In genomic region chr10:100008708-100009282, GRCh38 we compare ENCODE assay signal across 8 cellular contexts. TPM values are rescaled to one million over a fixed set of nuclear protein-coding genes. Genes with fewer than 3 reads are reported as not detected.
DNase-seq lines count a peak whose midpoint lies in the region; ATAC-seq and TF ChIP-seq lines count a peak whose summit lies in the region.

No MANE protein-coding gene starts in this region.

- no peak for ATAC-seq in activated CD8-positive, alpha-beta memory T cell treated with anti-CD3 and anti-CD28 coated beads, Interleukin-2, amount 10 ng/mL, durations not matched to agents 7 days and 5 days
- ATAC-seq in left lung (peak; percentile 11), HG02885 (IDR thresholded peaks at IDR 0.05; ENCODE audit: poor library complexity, unreplicated experiment) (no peak)

- CTCF ChIA-PET in activated CD8-positive, alpha-beta memory T cell treated with anti-CD3 and anti-CD28 coated beads, Interleukin-2, amount 10 ng/mL, durations not matched to agents 7 days and 5 days (lab: Charles Lee): interaction anchor here (1.0 to 4.4 kb wide), 18 partner anchors 10 to 276 kb away, joined by 3 to 72 read pairs (median 7); partner anchors contain the start of gene CUTC

- no peaks in the 10 kb centered on the region for H3K9me3 ChIP-seq in left lung
- no peaks in the 10 kb centered on the region for H3K9me3 ChIP-seq in thyroid gland

- peaks cover 8 to 54% of the 10 kb centered on the region in 2 donors for H3K4me1 ChIP-seq in left lung
- H3K4me1 ChIP-seq in thyroid gland: peaks cover 19% of the 10 kb centered on the region in 2 donors

- no peak overlapping the region for H3K27ac Mint-ChIP-seq in activated CD8-positive, alpha-beta memory T cell treated with anti-CD3 and anti-CD28 coated beads, Interleukin-2, amount 10 ng/mL, durations not matched to agents 7 days and 5 days
- no peak overlapping the region for H3K27ac Mint-ChIP-seq in activated naive CD8-positive, alpha-beta T cell treated with anti-CD3 and anti-CD28 coated beads for 36 hours

- H3K36me3 ChIP-seq in left lung (no peaks in the 10 kb centered on the region), thyroid gland (no peaks in the 10 kb centered on the region)

- no peaks in the 10 kb centered on the region for H3K36me3 Mint-ChIP-seq in activated CD8-positive, alpha-beta memory T cell treated with anti-CD3 and anti-CD28 coated beads, Interleukin-2, amount 10 ng/mL, durations not matched to agents 7 days and 5 days
- H3K36me3 Mint-ChIP-seq in activated naive CD8-positive, alpha-beta T cell treated with anti-CD3 and anti-CD28 coated beads for 36 hours: no peaks in the 10 kb centered on the region

- no peaks in the 10 kb centered on the region for H3K27me3 ChIP-seq in left lung
- H3K27me3 ChIP-seq in thyroid gland: no peaks in the 10 kb centered on the region

- TF ChIP-seq CTCF in left lung (IDR thresholded peaks at IDR 0.05): no peak
- no peak for TF ChIP-seq CTCF in thyroid gland (IDR thresholded peaks at IDR 0.05)

- no peaks in the 10 kb centered on the region for H3K9me3 Mint-ChIP-seq in activated CD8-positive, alpha-beta memory T cell treated with anti-CD3 and anti-CD28 coated beads, Interleukin-2, amount 10 ng/mL, durations not matched to agents 7 days and 5 days (ENCODE audit: low read depth)
- no peaks in the 10 kb centered on the region for H3K9me3 Mint-ChIP-seq in activated naive CD8-positive, alpha-beta T cell treated with anti-CD3 and anti-CD28 coated beads for 36 hours

- WGBS in thyroid gland, 2 donors: 20 to 32% methylated on average over 9 of the region's 9 CpGs

- intact Hi-C loops in left lung (cut with DNase I) (no loop called here), thyroid gland (cut with DNase I) (loop anchor here (2.0 kb wide), 1 partner anchor 38 kb away; no protein-coding TSS in a partner anchor), head of caudate nucleus (cut with DNase I) (no loop called here)

- no peak for DNase-seq in activated CD8-positive, alpha-beta memory T cell treated with anti-CD3 and anti-CD28 coated beads, Interleukin-2, amount 10 ng/mL, durations not matched to agents 7 days and 5 days
- DNase-seq in activated CD8-positive, alpha-beta memory T cell treated with anti-CD3 and anti-CD28 coated beads, Interleukin-2, amount 50 U/mL, for 48 hours: no peak
- DNase-seq in activated naive CD8-positive, alpha-beta T cell treated with anti-CD3 and anti-CD28 coated beads for 36 hours: no peak
- no peak for DNase-seq in left lung
- no peak for DNase-seq in thyroid gland
- DNase-seq in NCI-H2196 treated with DMSO at 0.1 percent for 48 hours (lab: John Stamatoyannopoulos, UW; ENCODE audit: unreplicated experiment): no peak
- DNase-seq in head of caudate nucleus: no peak

- peaks cover 41% of the 10 kb centered on the region for H3K4me1 Mint-ChIP-seq in activated CD8-positive, alpha-beta memory T cell treated with anti-CD3 and anti-CD28 coated beads, Interleukin-2, amount 10 ng/mL, durations not matched to agents 7 days and 5 days
- peaks cover 39% of the 10 kb centered on the region for H3K4me1 Mint-ChIP-seq in activated naive CD8-positive, alpha-beta T cell treated with anti-CD3 and anti-CD28 coated beads for 36 hours

- peaks cover 28% of the 10 kb centered on the region for H3K27me3 Mint-ChIP-seq in activated CD8-positive, alpha-beta memory T cell treated with anti-CD3 and anti-CD28 coated beads, Interleukin-2, amount 10 ng/mL, durations not matched to agents 7 days and 5 days
- peaks cover 4% of the 10 kb centered on the region for H3K27me3 Mint-ChIP-seq in activated naive CD8-positive, alpha-beta T cell treated with anti-CD3 and anti-CD28 coated beads for 36 hours

- H3K4me3 Mint-ChIP-seq in activated CD8-positive, alpha-beta memory T cell treated with anti-CD3 and anti-CD28 coated beads, Interleukin-2, amount 10 ng/mL, durations not matched to agents 7 days and 5 days: peak overlapping the region; percentile 81
- peak overlapping the region; percentile 82 for H3K4me3 Mint-ChIP-seq in activated naive CD8-positive, alpha-beta T cell treated with anti-CD3 and anti-CD28 coated beads for 36 hours

- TF ChIP-seq POLR2A in thyroid gland (IDR thresholded peaks at IDR 0.05): no peak

- peak overlapping the region; percentile 65 to 75 for H3K4me3 ChIP-seq in left lung
- H3K4me3 ChIP-seq in thyroid gland (replicated peaks in 1 of 3): peak overlapping the region in 2 of 3 donors; percentile 56 to 78

- H3K27ac ChIP-seq in left lung (peak overlapping the region; percentile 77 to 78), thyroid gland (peak overlapping the region; percentile 22 to 86 (median 57))

RNA-seq across cellular contexts. Expression of gene DNMBP, which starts 1.0 kb away (rescaled TPM):
- total RNA-seq in activated CD8-positive, alpha-beta memory T cell treated with anti-CD3 and anti-CD28 coated beads, Interleukin-2, amount 10 ng/mL, durations not matched to agents 7 days and 5 days: 1 to 10 TPM; 3.4 to 5.1 TPM
- total RNA-seq in activated naive CD8-positive, alpha-beta T cell treated with anti-CD3 and anti-CD28 coated beads for 36 hours: 1 to 10 TPM; 2.2 to 2.3 TPM
- total RNA-seq in left lung: 10 to 100 TPM; 14.8 to 15.8 TPM
- total RNA-seq in thyroid gland: 10 to 100 TPM; 11.7 to 17.4 (median 13.4) TPM
